23 cellular contexts compared by ENCODE assay signal in genomic region chr12:1161197-1161596, GRCh38.
"Had no signal": no experiment of that assay in that cellular context is flagged by ENCODE, and none has a peak within 500 bp of the region (broad histone marks: within the 10 kb centered on the region; RNA-seq: fewer than 3 reads in every experiment).

No MANE protein-coding gene starts in this region.

- H3K36me3 Mint-ChIP-seq: stimulated activated effector memory CD8-positive, alpha-beta T cell treated with anti-CD3 and anti-CD28 coated beads, Interleukin-12 subunit alpha, Interleukin-12 subunit beta, amount 100 ng/mL, for 72 hours had no signal

- DNase-seq: activated CD4-positive, alpha-beta memory T cell treated with anti-CD3 and anti-CD28 coated beads, Interleukin-2, amount 10 ng/mL, durations not matched to agents 7 days and 5 days; activated CD4-positive, alpha-beta T cell treated with anti-CD3 and anti-CD28 coated beads for 48 hours; activated effector memory CD4-positive, alpha-beta T cell treated with Interleukin-2 at 50 U/mL for 16 hours; activated naive CD4-positive, alpha-beta T cell treated with anti-CD3 and anti-CD28 coated beads for 36 hours; activated naive CD8-positive, alpha-beta T cell treated with anti-CD3 and anti-CD28 coated beads, Interleukin-2, amount 10 ng/mL, durations not matched to agents 7 days and 5 days; activated T-cell treated with anti-CD3 and anti-CD28 coated beads, Interleukin-2, amount 50 U/mL, for 72 hours; amniotic stem cell; cerebellar nuclear complex; endodermal cell; esophagus squamous epithelium; gastrocnemius medialis; heart left ventricle; lower lobe of right lung; naive thymus-derived CD8-positive, alpha-beta T cell; small intestine; stimulated activated CD4-positive, alpha-beta T cell treated with anti-CD3 and anti-CD28 coated beads, Interleukin-2, amount 100 ng/mL, for 24 hours; T-helper 9 cell; testis; trophoblast cell; uterus had no signal

- H3K4me1 Mint-ChIP-seq: activated CD4-positive, alpha-beta memory T cell treated with anti-CD3 and anti-CD28 coated beads, Interleukin-2, amount 10 ng/mL, durations not matched to agents 7 days and 5 days; activated naive CD8-positive, alpha-beta T cell treated with anti-CD3 and anti-CD28 coated beads, Interleukin-2, amount 10 ng/mL, durations not matched to agents 7 days and 5 days; stimulated activated effector memory CD8-positive, alpha-beta T cell treated with anti-CD3 and anti-CD28 coated beads, Interleukin-12 subunit alpha, Interleukin-12 subunit beta, amount 100 ng/mL, for 72 hours had no signal

- H3K27me3 Mint-ChIP-seq: activated CD4-positive, alpha-beta memory T cell treated with anti-CD3 and anti-CD28 coated beads, Interleukin-2, amount 10 ng/mL, durations not matched to agents 7 days and 5 days; activated naive CD8-positive, alpha-beta T cell treated with anti-CD3 and anti-CD28 coated beads, Interleukin-2, amount 10 ng/mL, durations not matched to agents 7 days and 5 days; naive thymus-derived CD8-positive, alpha-beta T cell had no signal

- H3K27ac Mint-ChIP-seq: activated CD4-positive, alpha-beta memory T cell treated with anti-CD3 and anti-CD28 coated beads, Interleukin-2, amount 10 ng/mL, durations not matched to agents 7 days and 5 days; activated naive CD4-positive, alpha-beta T cell treated with anti-CD3 and anti-CD28 coated beads for 36 hours; activated naive CD8-positive, alpha-beta T cell treated with anti-CD3 and anti-CD28 coated beads, Interleukin-2, amount 10 ng/mL, durations not matched to agents 7 days and 5 days; activated T-cell treated with anti-CD3 and anti-CD28 coated beads, Interleukin-2, amount 50 U/mL, for 72 hours; endodermal cell; stimulated activated effector memory CD8-positive, alpha-beta T cell treated with anti-CD3 and anti-CD28 coated beads, Interleukin-12 subunit alpha, Interleukin-12 subunit beta, amount 100 ng/mL, for 72 hours had no signal

- FAIRE-seq: keratinocyte, small intestine had no signal

- H3K4me3 Mint-ChIP-seq: activated CD4-positive, alpha-beta memory T cell treated with anti-CD3 and anti-CD28 coated beads, Interleukin-2, amount 10 ng/mL, durations not matched to agents 7 days and 5 days; activated naive CD4-positive, alpha-beta T cell treated with anti-CD3 and anti-CD28 coated beads for 36 hours; activated naive CD8-positive, alpha-beta T cell treated with anti-CD3 and anti-CD28 coated beads, Interleukin-2, amount 10 ng/mL, durations not matched to agents 7 days and 5 days; activated T-cell treated with anti-CD3 and anti-CD28 coated beads, Interleukin-2, amount 50 U/mL, for 72 hours; endodermal cell; stimulated activated effector memory CD8-positive, alpha-beta T cell treated with anti-CD3 and anti-CD28 coated beads, Interleukin-12 subunit alpha, Interleukin-12 subunit beta, amount 100 ng/mL, for 72 hours had no signal

- ATAC-seq: activated T-cell treated with anti-CD3 and anti-CD28 coated beads, Interleukin-2, amount 50 U/mL, for 72 hours; gastrocnemius medialis; heart left ventricle; lower lobe of right lung; naive thymus-derived CD8-positive, alpha-beta T cell; sciatic nerve; stimulated activated effector memory CD8-positive, alpha-beta T cell treated with anti-CD3 and anti-CD28 coated beads, Interleukin-12 subunit alpha, Interleukin-12 subunit beta, amount 100 ng/mL, for 72 hours had no signal

- H3K9me3 Mint-ChIP-seq: activated CD4-positive, alpha-beta memory T cell treated with anti-CD3 and anti-CD28 coated beads, Interleukin-2, amount 10 ng/mL, durations not matched to agents 7 days and 5 days; activated naive CD4-positive, alpha-beta T cell treated with anti-CD3 and anti-CD28 coated beads for 36 hours; activated naive CD8-positive, alpha-beta T cell treated with anti-CD3 and anti-CD28 coated beads, Interleukin-2, amount 10 ng/mL, durations not matched to agents 7 days and 5 days; activated T-cell treated with anti-CD3 and anti-CD28 coated beads, Interleukin-2, amount 50 U/mL, for 72 hours; endodermal cell; stimulated activated effector memory CD8-positive, alpha-beta T cell treated with anti-CD3 and anti-CD28 coated beads, Interleukin-12 subunit alpha, Interleukin-12 subunit beta, amount 100 ng/mL, for 72 hours had no signal
